ENCODE assay signal across 23 cellular contexts in genomic region chr12:132734206-132734605, GRCh38.
"Had no signal": no experiment of that assay in that cellular context is flagged by ENCODE, and none has a peak within 500 bp of the region (broad histone marks: within the 10 kb centered on the region; RNA-seq: fewer than 3 reads in every experiment).

No MANE protein-coding gene starts in this region.

- FAIRE-seq: keratinocyte, TTC549, urothelium cell line had no signal

- H3K9me3 Mint-ChIP-seq: activated naive CD8-positive, alpha-beta T cell treated with anti-CD3 and anti-CD28 coated beads, Interleukin-2, amount 10 ng/mL, durations not matched to agents 7 days and 5 days; activated T-cell treated with anti-CD3 and anti-CD28 coated beads, Interleukin-2, amount 50 U/mL, for 4 hours; nephron had no signal

- H3K4me3 ChIP-seq: body of pancreas, colonic mucosa, dorsolateral prefrontal cortex, heart right ventricle, stomach, suprapubic skin, transverse colon had no signal

- H3K9me3 ChIP-seq: body of pancreas, colonic mucosa, heart right ventricle, stomach, suprapubic skin, transverse colon had no signal

- ATAC-seq: activated T-cell treated with anti-CD3 and anti-CD28 coated beads, Interleukin-2, amount 50 U/mL, for 4 hours; body of pancreas; heart right ventricle; left lobe of liver; right cardiac atrium had no signal

- H3K27me3 Mint-ChIP-seq: activated naive CD8-positive, alpha-beta T cell treated with anti-CD3 and anti-CD28 coated beads, Interleukin-2, amount 10 ng/mL, durations not matched to agents 7 days and 5 days had no signal

- H3K27ac Mint-ChIP-seq: activated naive CD8-positive, alpha-beta T cell treated with anti-CD3 and anti-CD28 coated beads, Interleukin-2, amount 10 ng/mL, durations not matched to agents 7 days and 5 days had no signal

- H3K4me1 ChIP-seq: body of pancreas, colonic mucosa, parathyroid adenoma, stomach, suprapubic skin, transverse colon had no signal

- H3K9ac ChIP-seq: parathyroid adenoma had no signal

- H3K4me3 Mint-ChIP-seq: activated naive CD8-positive, alpha-beta T cell treated with anti-CD3 and anti-CD28 coated beads, Interleukin-2, amount 10 ng/mL, durations not matched to agents 7 days and 5 days; activated T-cell treated with anti-CD3 and anti-CD28 coated beads, Interleukin-2, amount 50 U/mL, for 4 hours; nephron had no signal

- DNase-seq: activated naive CD4-positive, alpha-beta T cell treated with Interleukin-2 at 50 U/mL for 16 hours; activated naive CD8-positive, alpha-beta T cell treated with anti-CD3 and anti-CD28 coated beads, Interleukin-2, amount 10 ng/mL, durations not matched to agents 7 days and 5 days; activated T-cell treated with anti-CD3 and anti-CD28 coated beads, Interleukin-2, amount 50 U/mL, for 4 hours; amniotic stem cell; body of pancreas; central memory CD4-positive, alpha-beta T cell; colonic mucosa; dorsolateral prefrontal cortex; heart right ventricle; stimulated activated CD4-positive, alpha-beta T cell treated with anti-CD3 and anti-CD28 coated beads, Interleukin-1b, Interleukin-23, amount 100 ng/mL, for 48 hours; stomach; T-helper 1 cell; transverse colon; WERI-Rb-1 had no signal

- H3K4me1 Mint-ChIP-seq: activated naive CD8-positive, alpha-beta T cell treated with anti-CD3 and anti-CD28 coated beads, Interleukin-2, amount 10 ng/mL, durations not matched to agents 7 days and 5 days; nephron had no signal

- H3K27ac ChIP-seq: body of pancreas, colonic mucosa, dorsolateral prefrontal cortex, epithelial cell of prostate, heart right ventricle, parathyroid adenoma, stomach, suprapubic skin, transverse colon, WERI-Rb-1 had no signal
